ENCODE assay signal across 8 cellular contexts in genomic region chr3:69085543-69086132, GRCh38. TPM values are rescaled to one million over a fixed set of nuclear protein-coding genes. Genes with fewer than 3 reads are reported as not detected.
A peak's percentile ranks its signal among the peaks of the same experiment; 100 is the strongest.
DNase-seq lines count a peak whose midpoint lies in the region; ATAC-seq and TF ChIP-seq lines count a peak whose summit lies in the region.

No MANE protein-coding gene starts in this region.

- ATAC-seq in WTC11 = peak; percentile 6
- ATAC-seq in HG03135 (IDR thresholded peaks at IDR 0.05; ENCODE audit: unreplicated experiment) = no peak
- ATAC-seq in GM21367 (IDR thresholded peaks at IDR 0.05; ENCODE audit: unreplicated experiment) = no peak

- H3K27me3 Mint-ChIP-seq in WTC11 (ENCODE audit: low read depth) = no peaks in the 10 kb centered on the region
- no peaks in the 10 kb centered on the region for H3K27me3 Mint-ChIP-seq in neural crest cell (ENCODE audit: low read depth)

- CTCF ChIA-PET in WTC11 (lab: Charles Lee) = interaction anchor here (0.7 to 1.6 kb wide), 2 partner anchors 33 to 221 kb away, joined by 3 read pairs; no protein-coding TSS in a partner anchor

- DNase-seq in GM12865 (ENCODE audit: low read depth) (peak; percentile 22), WTC11 (ENCODE audit: low spot score) (no peak), fibroblast of the aortic adventitia (ENCODE audit: low read depth) (peak; percentile 39), neural crest cell (ENCODE audit: low read depth, low spot score) (no peak), GM19240 (ENCODE audit: insufficient read length, low spot score) (no peak)

- H3K27ac ChIP-seq in 22Rv1 = peak overlapping the region; percentile 87

- H3K4me1 Mint-ChIP-seq in WTC11 (peaks cover 58% of the 10 kb centered on the region), neural crest cell (peaks cover 68% of the 10 kb centered on the region)

- no peaks in the 10 kb centered on the region for H3K36me3 Mint-ChIP-seq in WTC11
- no peaks in the 10 kb centered on the region for H3K36me3 Mint-ChIP-seq in neural crest cell (ENCODE audit: low read depth)

- TF ChIP-seq CTCF in 22Rv1 (IDR thresholded peaks at IDR 0.05) = no peak
- no peak for TF ChIP-seq CTCF in GM12865 (IDR thresholded peaks at IDR 0.05; ENCODE audit: insufficient read depth, low read depth, low read length, missing control alignments)
- no peak for TF ChIP-seq CTCF in WTC11 (IDR thresholded peaks at IDR 0.05)
- no peak for TF ChIP-seq CTCF in fibroblast of the aortic adventitia (IDR thresholded peaks at IDR 0.05; ENCODE audit: insufficient read depth, low read length)
- no peak for TF ChIP-seq CTCF in neural crest cell (conservative IDR thresholded peaks at IDR 0.05)

- H3K4me3 ChIP-seq in GM12865 (ENCODE audit: low read depth, low read length) (peak overlapping the region; percentile 95), fibroblast of the aortic adventitia (ENCODE audit: low read depth, low read length) (peak overlapping the region; percentile 96)

- H3K4me3 Mint-ChIP-seq in WTC11 = peak overlapping the region; percentile 92
- peak overlapping the region; percentile 94 for H3K4me3 Mint-ChIP-seq in neural crest cell

- no peak overlapping the region for H3K27ac Mint-ChIP-seq in WTC11
- peak overlapping the region; percentile 73 for H3K27ac Mint-ChIP-seq in neural crest cell (ENCODE audit: unreplicated experiment)

- H3K9me3 Mint-ChIP-seq in WTC11 (no peaks in the 10 kb centered on the region), neural crest cell (no peaks in the 10 kb centered on the region)

- POLR2A ChIA-PET in WTC11 (lab: Charles Lee) = no interaction called here

TF ChIP-seq in WTC11, 78 proteins besides CTCF, POLR2A, EP300 and RAD21:
- TF ChIP-seq ARID4B (CRISPR knock-in tag; IDR thresholded peaks at IDR 0.05; ENCODE audit: borderline replicate concordance) (no peak), IRF2 (CRISPR knock-in tag; IDR thresholded peaks at IDR 0.05; ENCODE audit: borderline replicate concordance, low read depth) (no peak), ZNF416 (CRISPR knock-in tag; IDR thresholded peaks at IDR 0.05) (no peak), ATF1 (CRISPR knock-in tag; IDR thresholded peaks at IDR 0.05) (no peak), CREM (CRISPR knock-in tag; IDR thresholded peaks at IDR 0.05) (0 out of 2 replicates have a peak, but pooled peaks have one; percentile 8)

RNA-seq across cellular contexts. Expression of gene ARL6IP5, which starts 0.9 kb away (rescaled TPM):
- total RNA-seq in WTC11 (2021) = 28.4 to 30.8 TPM (median 29.9 TPM) in 3 replicates
- total RNA-seq in fibroblast of the aortic adventitia (ENCODE audit: low replicate concordance) = 108 and 177 TPM in 2 replicates
- 59.2 and 59.9 TPM in 2 replicates for total RNA-seq in neural crest cell

RNA-seq across cellular contexts. Expression of gene UBA3, which starts 5.5 kb away (rescaled TPM):
- total RNA-seq in WTC11 (2021) = 69.6 to 75.9 TPM (median 75.0 TPM) in 3 replicates
- 46.4 and 76.9 TPM in 2 replicates for total RNA-seq in fibroblast of the aortic adventitia (ENCODE audit: low replicate concordance)
- total RNA-seq in neural crest cell = 75.6 and 78.8 TPM in 2 replicates

RNA-seq across cellular contexts. Expression of gene TMF1, which starts 33.5 kb away (rescaled TPM):
- total RNA-seq in WTC11 (2021) (18.8 to 23.9 TPM (median 20.6 TPM) in 3 replicates), fibroblast of the aortic adventitia (ENCODE audit: low replicate concordance) (41.0 and 50.9 TPM in 2 replicates), neural crest cell (18.5 and 21.3 TPM in 2 replicates)

RNA-seq across cellular contexts. Expression of gene LMOD3, which starts 36.8 kb away (rescaled TPM):
- total RNA-seq in WTC11 (2021) = not detected in 3 replicates
- not detected in 2 replicates for total RNA-seq in fibroblast of the aortic adventitia (ENCODE audit: low replicate concordance)
- 3.8 and 4.2 TPM in 2 replicates for total RNA-seq in neural crest cell

Comparison
In these comparisons a context has a peak if more than half of its experiments do, and no peak if none do; other contexts are left out.
1. DNase-seq: peak in GM12865 (single experiment) and fibroblast of the aortic adventitia (single experiment); none in WTC11 (single experiment), neural crest cell (single experiment) and GM19240 (single experiment).